8 cellular contexts compared by ENCODE assay signal in the genomic region with DNA sequence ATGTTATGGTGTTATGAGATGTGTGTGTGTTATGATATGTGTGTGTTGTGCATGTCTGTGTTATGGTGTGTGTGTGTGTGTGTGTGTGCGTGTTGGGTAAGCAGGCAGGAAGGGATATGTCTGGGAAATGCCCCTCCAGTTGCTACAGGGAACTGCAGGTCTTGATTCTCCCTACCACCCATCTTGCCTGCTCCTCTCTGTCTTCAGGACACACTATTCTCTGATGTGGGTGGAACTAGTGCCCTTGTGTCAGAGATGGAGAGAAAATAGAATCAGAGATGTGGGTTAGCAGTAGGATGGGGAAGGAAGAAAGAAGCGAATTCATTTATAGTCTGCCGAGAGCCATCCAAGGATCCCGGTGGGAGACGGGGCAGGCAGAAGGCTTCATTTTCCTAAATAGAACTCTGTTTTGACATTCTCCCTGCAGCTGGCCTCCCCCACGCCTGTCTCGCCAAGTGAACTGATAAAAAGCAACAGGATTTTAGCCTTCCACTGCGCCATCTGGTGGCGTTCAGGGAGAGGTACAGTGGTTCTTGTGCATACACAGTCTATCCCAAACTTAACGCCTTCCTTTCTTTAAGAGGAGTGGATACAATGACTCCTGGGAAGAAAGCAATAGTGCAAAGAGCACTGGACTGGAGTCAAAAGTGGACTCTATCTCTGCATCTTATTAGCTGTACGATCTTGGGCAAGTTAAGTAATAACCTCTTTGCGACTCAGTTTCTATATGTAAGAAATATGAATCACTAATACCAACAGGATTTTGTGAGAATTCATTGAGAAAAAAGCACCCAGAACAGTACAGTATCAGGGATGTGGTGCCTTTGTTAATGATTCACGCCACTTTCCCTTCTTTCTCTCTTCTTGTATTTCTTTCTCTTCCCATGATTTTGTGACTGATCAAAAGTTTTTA. TPM values are rescaled to one million over a fixed set of nuclear protein-coding genes. Genes with fewer than 3 reads are reported as not detected.
DNase-seq lines count a peak whose midpoint lies in the region; ATAC-seq, FAIRE-seq and TF ChIP-seq lines count a peak whose summit lies in the region.

No MANE protein-coding gene starts in this region.

- H3K36me3 Mint-ChIP-seq in activated T-cell treated with anti-CD3 and anti-CD28 coated beads, Interleukin-2, amount 50 U/mL, for 4 hours (ENCODE audit: insufficient read depth) = no peaks in the 10 kb centered on the region

- H2AFZ ChIP-seq in KMS-11 (ENCODE audit: low read depth) (peak overlapping the region; percentile 9; the same call in 1 of the 2 replicates), fibroblast of lung (ENCODE audit: low read length) (peak overlapping the region; percentile 49), neuron (ENCODE audit: low read depth, low read length) (peak overlapping the region; percentile 31)

- peak overlapping the region; percentile 5; the same call in 1 of the 2 replicates for H3K4me2 ChIP-seq in KMS-11
- H3K4me2 ChIP-seq in fibroblast of lung (ENCODE audit: extremely low read depth, insufficient read depth, low read length) = no peak overlapping the region

- H4K20me1 ChIP-seq in KMS-11 (ENCODE audit: insufficient read depth) (no peaks in the 10 kb centered on the region), fibroblast of lung (ENCODE audit: control insufficient read depth, extremely low read depth, insufficient read depth, low read length) (no peaks in the 10 kb centered on the region)

- no peaks in the 10 kb centered on the region for H3K4me1 ChIP-seq in KMS-11 (ENCODE audit: low read depth, poor library complexity, severe bottlenecking)
- H3K4me1 ChIP-seq in fibroblast of lung (ENCODE audit: control insufficient read depth, extremely low read depth, insufficient read depth, low read length) = no peaks in the 10 kb centered on the region
- peaks cover 4% of the 10 kb centered on the region for H3K4me1 ChIP-seq in neuron (ENCODE audit: insufficient read depth, low read length)
- H3K4me1 ChIP-seq in testis = peaks cover 6% of the 10 kb centered on the region

- TF ChIP-seq CTCF in KMS-11 (conservative IDR thresholded peaks at IDR 0.05; ENCODE audit: low read depth, low read length) (peak; percentile 97), fibroblast of lung (conservative IDR thresholded peaks at IDR 0.05 in 1 of 2, IDR thresholded peaks at IDR 0.05 in 1 of 2; ENCODE audit: low read depth in 1 of 2, low read length in 2 of 2) (peak; percentile 91 to 95), testis (IDR thresholded peaks at IDR 0.05) (peak; percentile 79 to 92 (median 91))

- peaks cover 6% of the 10 kb centered on the region for H3K4me1 Mint-ChIP-seq in activated T-cell treated with anti-CD3 and anti-CD28 coated beads, Interleukin-2, amount 50 U/mL, for 4 hours (ENCODE audit: low read depth)

- H3K4me3 Mint-ChIP-seq in activated T-cell treated with anti-CD3 and anti-CD28 coated beads, Interleukin-2, amount 50 U/mL, for 4 hours = no peak overlapping the region

- H3K79me2 ChIP-seq in KMS-11 (ENCODE audit: insufficient read depth, low read depth) (no peaks in the 10 kb centered on the region), fibroblast of lung (ENCODE audit: control insufficient read depth, insufficient read depth, low read length) (no peaks in the 10 kb centered on the region)

- H3K27ac ChIP-seq in KMS-11 = no peak overlapping the region
- H3K27ac ChIP-seq in fibroblast of lung (ENCODE audit: insufficient read depth, low read length) = no peak overlapping the region
- no peak overlapping the region for H3K27ac ChIP-seq in testis

- intact Hi-C loops in testis (cut with DNase I; ENCODE audit: low total_unique reads) = no loop called here

- H3K9me3 Mint-ChIP-seq in activated T-cell treated with anti-CD3 and anti-CD28 coated beads, Interleukin-2, amount 50 U/mL, for 4 hours = no peaks in the 10 kb centered on the region

- H3K9me3 ChIP-seq in fibroblast of lung (ENCODE audit: control insufficient read depth, insufficient read depth, low read depth, low read length) (no peaks in the 10 kb centered on the region), neuron (ENCODE audit: low read length) (no peaks in the 10 kb centered on the region), testis (no peaks in the 10 kb centered on the region)

- H3K27me3 Mint-ChIP-seq in activated T-cell treated with anti-CD3 and anti-CD28 coated beads, Interleukin-2, amount 50 U/mL, for 4 hours (ENCODE audit: low read depth) = peaks cover 9% of the 10 kb centered on the region

- WGBS in testis, 2 donors = 11 to 13% methylated on average over 13 of the region's 13 CpGs

- no peak for FAIRE-seq in RCC 7860 (lab: Jason Lieb, UNC)

- no peak for TF ChIP-seq POLR2A in testis (IDR thresholded peaks at IDR 0.05)

- H3K9ac ChIP-seq in KMS-11 = no peak overlapping the region
- H3K9ac ChIP-seq in fibroblast of lung (ENCODE audit: insufficient read depth, low read length) = no peak overlapping the region

- no peaks in the 10 kb centered on the region for H3K36me3 ChIP-seq in KMS-11 (ENCODE audit: insufficient read depth)
- H3K36me3 ChIP-seq in fibroblast of lung (ENCODE audit: control insufficient read depth, insufficient read depth, low read length) = no peaks in the 10 kb centered on the region
- H3K36me3 ChIP-seq in neuron (ENCODE audit: insufficient read depth, low read length) = no peaks in the 10 kb centered on the region
- H3K36me3 ChIP-seq in testis (ENCODE audit: low read depth, missing control alignments) = no peaks in the 10 kb centered on the region

- ATAC-seq in GM21447 (IDR thresholded peaks at IDR 0.05; ENCODE audit: unreplicated experiment) = peak; percentile 78
- peak; percentile 65 to 79 for ATAC-seq in activated T-cell treated with anti-CD3 and anti-CD28 coated beads, Interleukin-2, amount 50 U/mL, for 4 hours

- H3K27me3 ChIP-seq in KMS-11 (ENCODE audit: insufficient read depth, low read depth) (no peaks in the 10 kb centered on the region), fibroblast of lung (ENCODE audit: control insufficient read depth, insufficient read depth, low read length) (no peaks in the 10 kb centered on the region), neuron (ENCODE audit: insufficient read depth, low read length) (no peaks in the 10 kb centered on the region), testis (no peaks in the 10 kb centered on the region)

- peak; percentile 11 for DNase-seq in DMS 273 treated with DMSO at 0.1 percent for 48 hours (lab: John Stamatoyannopoulos, UW)
- DNase-seq in RCC 7860 (ENCODE audit: low spot score) = peak; percentile 52
- peak; percentile 57 for DNase-seq in activated T-cell treated with anti-CD3 and anti-CD28 coated beads, Interleukin-2, amount 50 U/mL, for 4 hours
- peak; percentile 67 to 88 for DNase-seq in fibroblast of lung (ENCODE audit: low read depth in 2 of 2)
- DNase-seq in testis = peak; percentile 90

- no peak overlapping the region for H3K4me3 ChIP-seq in KMS-11 (IDR thresholded peaks at IDR 0.05; ENCODE audit: insufficient read depth, low read depth, low read length)
- no peak overlapping the region for H3K4me3 ChIP-seq in fibroblast of lung (replicated peaks in 1 of 4; ENCODE audit: control extremely low read depth in 1 of 4, insufficient read depth in 1 of 4, low read depth in 3 of 4, low read length in 4 of 4)
- H3K4me3 ChIP-seq in neuron (ENCODE audit: low read length) = no peak overlapping the region
- H3K4me3 ChIP-seq in testis = no peak overlapping the region

RNA-seq across cellular contexts. Expression of a gene that starts 14.1 kb away (rescaled TPM):
- total RNA-seq in activated T-cell treated with anti-CD3 and anti-CD28 coated beads, Interleukin-2, amount 50 U/mL, for 4 hours = 1 to 10 TPM; 1.5 to 2.2 (median 1.8) TPM
- 4.6 and 5.3 TPM in 2 replicates for total RNA-seq in fibroblast of lung
- polyA plus RNA-seq in fibroblast of lung = 3.1 and 20.1 TPM in 2 replicates
- polyA plus RNA-seq in fibroblast of lung (2012) = 2.9 and 15.5 TPM in 2 replicates
- 0.48 and 2.6 TPM in 2 replicates for polyA minus RNA-seq in fibroblast of lung (ENCODE audit: low replicate concordance)
- total RNA-seq in testis = 10 to 100 TPM; 82.2 to 87.6 TPM
- 97.9 TPM for polyA plus RNA-seq in testis (ENCODE audit: insufficient read depth, low read depth, low replicate concordance)

Comparison
In these comparisons a context has a peak if more than half of its experiments do, and no peak if none do; other contexts are left out.
1. DNase-seq: peak in every context shown above with its lines; median percentile 90 in testis; 78 in fibroblast of lung; 57 in activated T-cell treated with anti-CD3 and anti-CD28 coated beads, Interleukin-2, amount 50 U/mL, for 4 hours; 52 in RCC 7860; 11 in DMS 273 treated with DMSO at 0.1 percent for 48 hours.
2. RNA of a gene that starts 14.1 kb away (total RNA-seq): 82.2 to 87.6 TPM in testis; 4.6 to 5.3 TPM in fibroblast of lung and 1.5 to 2.2 TPM in activated T-cell treated with anti-CD3 and anti-CD28 coated beads, Interleukin-2, amount 50 U/mL, for 4 hours; every median in the first group is over 10 times any median in the second.
3. Peak in every context shown above with its lines, with median percentiles within 50 percentile points of each other: H2AFZ ChIP-seq and CTCF ChIP-seq.